15 cellular contexts compared by ENCODE assay signal in the genomic region with DNA sequence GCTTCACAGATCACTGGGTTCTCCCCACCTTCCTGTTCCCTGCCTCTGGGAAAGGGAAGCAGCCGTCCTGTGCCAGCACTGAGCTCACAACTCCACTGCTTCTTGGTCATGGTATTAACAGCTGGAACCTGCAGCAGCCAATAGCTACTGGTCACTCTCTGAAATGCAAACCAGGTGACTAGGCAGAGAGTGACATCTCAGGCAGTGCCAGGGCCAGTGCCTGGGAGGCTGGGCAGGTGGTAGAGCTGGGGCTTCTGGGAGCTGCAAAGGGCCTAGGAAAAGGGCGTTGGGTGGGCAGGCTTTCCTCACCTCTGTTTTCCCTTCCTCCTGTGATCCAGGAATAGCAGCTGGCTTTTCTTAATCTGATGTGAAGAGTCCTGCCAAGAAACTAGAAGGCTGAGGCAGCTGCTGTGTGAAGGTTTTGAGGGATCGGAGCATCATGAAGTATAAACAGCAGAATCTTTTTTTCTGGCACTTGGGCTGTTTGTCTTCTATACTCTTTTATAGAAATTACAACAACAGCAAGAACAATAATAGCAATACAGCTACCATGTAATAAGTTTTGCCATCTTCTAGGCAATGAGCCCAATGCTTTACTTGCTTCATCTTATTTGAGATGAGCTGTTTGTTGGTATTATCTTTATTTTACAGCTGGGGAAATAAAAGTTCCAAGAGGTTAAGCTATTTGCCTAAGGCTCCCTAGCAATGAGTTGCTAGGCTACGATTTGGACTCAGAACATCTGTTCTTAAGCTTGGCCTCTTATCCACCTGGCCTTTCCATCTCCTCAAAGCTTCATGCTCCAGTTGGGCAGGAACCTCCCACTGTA. TPM values are rescaled to one million over a fixed set of nuclear protein-coding genes. Genes with fewer than 3 reads are reported as not detected.
A peak's percentile ranks its signal among the peaks of the same experiment; 100 is the strongest.
DNase-seq lines count a peak whose midpoint lies in the region; ATAC-seq and TF ChIP-seq lines count a peak whose summit lies in the region.
"Had no signal": no experiment of that assay in that cellular context is flagged by ENCODE, and none has a peak within 500 bp of the region (broad histone marks: within the 10 kb centered on the region; RNA-seq: fewer than 3 reads in every experiment).

No MANE protein-coding gene starts in this region.

- no peaks in the 10 kb centered on the region for H3K9me3 ChIP-seq in DND-41 (ENCODE audit: insufficient read depth, low read length, severe bottlenecking)
- H3K9me3 ChIP-seq: SJCRH30 had no signal

- H3K36me3 ChIP-seq in DND-41 (ENCODE audit: insufficient read depth, low read length), result no peaks in the 10 kb centered on the region
- no peaks in the 10 kb centered on the region for H3K36me3 ChIP-seq in rectal smooth muscle tissue (ENCODE audit: control insufficient read depth, insufficient read depth, low read length)
- H3K36me3 ChIP-seq: SJCRH30 had no signal

- ATAC-seq in DND-41 (ENCODE audit: insufficient read depth, low read depth) (no peak), GM19351 (IDR thresholded peaks at IDR 0.05; ENCODE audit: unreplicated experiment) (no peak), HG02610 (IDR thresholded peaks at IDR 0.05; ENCODE audit: unreplicated experiment) (no peak), GM21515 (IDR thresholded peaks at IDR 0.05; ENCODE audit: unreplicated experiment) (no peak)
- ATAC-seq: activated T-cell treated with anti-CD3 and anti-CD28 coated beads, Interleukin-2, amount 50 U/mL, for 4 hours; natural killer cell had no signal

- H3K79me2 ChIP-seq in DND-41 (ENCODE audit: insufficient read depth, low read length), result no peaks in the 10 kb centered on the region

- no peak overlapping the region for H3K4me2 ChIP-seq in DND-41 (ENCODE audit: insufficient read depth, low read length)
- H3K4me2 ChIP-seq: KMS-11 had no signal

- H3K4me3 ChIP-seq in DND-41 (ENCODE audit: low read depth in 1 of 2, low read length in 2 of 2) (no peak overlapping the region), rectal smooth muscle tissue (ENCODE audit: low read length) (no peak overlapping the region)
- H3K4me3 ChIP-seq: SJCRH30 had no signal

- peak overlapping the region; percentile 66 for H3K27ac ChIP-seq in DND-41 (ENCODE audit: low read length)
- peak overlapping the region; percentile 80 for H3K27ac ChIP-seq in rectal smooth muscle tissue (ENCODE audit: low read depth, low read length)
- H3K27ac ChIP-seq: KMS-11, SJCRH30, VCaP had no signal

- H3K4me1 ChIP-seq in DND-41 (ENCODE audit: insufficient read depth, low read length) (peaks cover 38% of the 10 kb centered on the region), rectal smooth muscle tissue (ENCODE audit: control insufficient read depth, insufficient read depth, low read length) (peaks cover 16% of the 10 kb centered on the region)

- H3K9ac ChIP-seq in DND-41 (ENCODE audit: low read depth, low read length) (no peak overlapping the region), rectal smooth muscle tissue (ENCODE audit: low read length) (no peak overlapping the region)
- H3K9ac ChIP-seq: KMS-11 had no signal

- DNase-seq in DND-41, result no peak
- peak; percentile 85 for DNase-seq in RPMI7951 (ENCODE audit: low read depth)
- peak; percentile 76 for DNase-seq in cardiac septum (ENCODE audit: low spot score)
- DNase-seq in HuH-7 (ENCODE audit: low spot score), result no peak
- DNase-seq: activated T-cell treated with anti-CD3 and anti-CD28 coated beads, Interleukin-2, amount 50 U/mL, for 4 hours; endodermal cell; HCEC 1CT; natural killer cell had no signal

- intact Hi-C loops in cardiac septum (cut with DNase I), result no loop called here

- no peaks in the 10 kb centered on the region for H4K20me1 ChIP-seq in DND-41 (ENCODE audit: insufficient read depth, low read length)

- H3K27me3 ChIP-seq in DND-41 (ENCODE audit: insufficient read depth, low read length, poor library complexity) (no peaks in the 10 kb centered on the region), rectal smooth muscle tissue (ENCODE audit: control insufficient read depth, insufficient read depth, low read length) (no peaks in the 10 kb centered on the region)
- H3K27me3 ChIP-seq: SJCRH30 had no signal

- TF ChIP-seq CTCF in DND-41 (IDR thresholded peaks at IDR 0.05; ENCODE audit: borderline replicate concordance, extremely low read depth, low read length, poor library complexity, severe bottlenecking), result no peak

- H2AFZ ChIP-seq in DND-41 (ENCODE audit: low read depth, low read length), result no peak overlapping the region

RNA-seq across cellular contexts. Expression of a gene that starts 22.0 kb away (rescaled TPM):
- 241 and 316 TPM in 2 replicates for total RNA-seq in RPMI7951 (2014; rRNA removed; shearing (Covaris generic))
- 55.6 TPM for total RNA-seq in cardiac septum

Comparison
In these comparisons a context has a peak if more than half of its experiments do, and no peak if none do; other contexts are left out.
1. DNase-seq: peak in RPMI7951 (single experiment) and cardiac septum (single experiment); none in DND-41 (single experiment) and HuH-7 (single experiment).